21 cellular contexts compared by ENCODE assay signal in the genomic region with DNA sequence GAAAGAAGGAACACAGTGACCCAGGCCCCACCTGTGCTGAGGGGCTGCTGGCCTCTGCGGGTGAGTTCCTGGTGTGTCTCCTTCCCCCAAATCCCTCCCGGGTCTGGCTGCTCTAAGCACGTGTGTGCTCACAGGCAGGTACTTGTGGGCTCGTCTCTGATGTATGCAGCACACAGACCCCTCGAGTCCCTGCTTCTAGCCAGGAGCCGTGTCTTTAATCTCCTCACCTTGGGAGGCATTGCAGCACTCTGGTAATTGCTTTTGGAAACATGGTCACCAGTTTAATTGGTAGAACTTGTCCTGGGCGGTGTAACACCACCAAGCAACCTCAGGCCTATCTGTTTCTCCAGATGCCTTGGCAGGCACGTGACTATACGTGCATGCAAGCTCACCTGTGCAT.
"Had no signal": no experiment of that assay in that cellular context is flagged by ENCODE, and none has a peak within 500 bp of the region (broad histone marks: within the 10 kb centered on the region; RNA-seq: fewer than 3 reads in every experiment).

No MANE protein-coding gene starts in this region.

- DNase-seq: dorsolateral prefrontal cortex; effector CD8-positive, alpha-beta T cell; islet precursor cell; mammary epithelial cell; naive thymus-derived CD4-positive, alpha-beta T cell; nephron progenitor cell; psoas muscle; retina; right lobe of liver; stimulated activated CD4-positive, alpha-beta T cell treated with anti-CD3 and anti-CD28 coated beads, Interleukin-4, amount 100 ng/mL, for 1 hour; stimulated activated CD8-positive, alpha-beta memory T cell treated with anti-CD3 and anti-CD28 coated beads, Interleukin-4, amount 100 ng/mL, for 48 hours; testis; upper lobe of right lung had no signal

- H3K9me3 Mint-ChIP-seq: nephron progenitor cell; stimulated activated effector memory CD8-positive, alpha-beta T cell treated with anti-CD3 and anti-CD28 coated beads, Interleukin-12 subunit alpha, Interleukin-12 subunit beta, amount 100 ng/mL, for 72 hours had no signal

- H3K4me3 ChIP-seq: dorsolateral prefrontal cortex, psoas muscle, right lobe of liver, testis, tibial nerve, upper lobe of right lung, vagina had no signal

- H3K27me3 ChIP-seq: right lobe of liver, testis, vagina had no signal

- H3K4me1 ChIP-seq: psoas muscle, testis, upper lobe of right lung had no signal

- FAIRE-seq: endometrium, frontal cortex had no signal

- H3K36me3 ChIP-seq: right lobe of liver, tibial nerve, upper lobe of right lung, vagina had no signal

- H3K4me3 Mint-ChIP-seq: naive thymus-derived CD4-positive, alpha-beta T cell; nephron progenitor cell; stimulated activated effector memory CD8-positive, alpha-beta T cell treated with anti-CD3 and anti-CD28 coated beads, Interleukin-12 subunit alpha, Interleukin-12 subunit beta, amount 100 ng/mL, for 72 hours; stimulated activated naive CD8-positive, alpha-beta T cell treated with anti-CD3 and anti-CD28 coated beads, Interleukin-15, Interleukin-2, amounts not matched to agents 100 ng/mL and 50 ng/mL, for 24 hours had no signal

- H3K36me3 Mint-ChIP-seq: naive thymus-derived CD4-positive, alpha-beta T cell; stimulated activated effector memory CD8-positive, alpha-beta T cell treated with anti-CD3 and anti-CD28 coated beads, Interleukin-12 subunit alpha, Interleukin-12 subunit beta, amount 100 ng/mL, for 72 hours had no signal

- H3K27ac Mint-ChIP-seq: naive thymus-derived CD4-positive, alpha-beta T cell; nephron progenitor cell; stimulated activated effector memory CD8-positive, alpha-beta T cell treated with anti-CD3 and anti-CD28 coated beads, Interleukin-12 subunit alpha, Interleukin-12 subunit beta, amount 100 ng/mL, for 72 hours; stimulated activated naive CD8-positive, alpha-beta T cell treated with anti-CD3 and anti-CD28 coated beads, Interleukin-15, Interleukin-2, amounts not matched to agents 100 ng/mL and 50 ng/mL, for 24 hours had no signal

- H3K9me3 ChIP-seq: psoas muscle, right lobe of liver, testis, tibial nerve, upper lobe of right lung, vagina had no signal

- H3K27ac ChIP-seq: dorsolateral prefrontal cortex, psoas muscle, right lobe of liver, testis, tibial nerve, upper lobe of right lung, vagina had no signal

- ATAC-seq: esophagus mucosa; left lobe of liver; naive thymus-derived CD4-positive, alpha-beta T cell; psoas muscle; right lobe of liver; stimulated activated effector memory CD8-positive, alpha-beta T cell treated with anti-CD3 and anti-CD28 coated beads, Interleukin-12 subunit alpha, Interleukin-12 subunit beta, amount 100 ng/mL, for 72 hours; upper lobe of right lung had no signal
